ENCODE assay signal across 11 cellular contexts in the genomic region with DNA sequence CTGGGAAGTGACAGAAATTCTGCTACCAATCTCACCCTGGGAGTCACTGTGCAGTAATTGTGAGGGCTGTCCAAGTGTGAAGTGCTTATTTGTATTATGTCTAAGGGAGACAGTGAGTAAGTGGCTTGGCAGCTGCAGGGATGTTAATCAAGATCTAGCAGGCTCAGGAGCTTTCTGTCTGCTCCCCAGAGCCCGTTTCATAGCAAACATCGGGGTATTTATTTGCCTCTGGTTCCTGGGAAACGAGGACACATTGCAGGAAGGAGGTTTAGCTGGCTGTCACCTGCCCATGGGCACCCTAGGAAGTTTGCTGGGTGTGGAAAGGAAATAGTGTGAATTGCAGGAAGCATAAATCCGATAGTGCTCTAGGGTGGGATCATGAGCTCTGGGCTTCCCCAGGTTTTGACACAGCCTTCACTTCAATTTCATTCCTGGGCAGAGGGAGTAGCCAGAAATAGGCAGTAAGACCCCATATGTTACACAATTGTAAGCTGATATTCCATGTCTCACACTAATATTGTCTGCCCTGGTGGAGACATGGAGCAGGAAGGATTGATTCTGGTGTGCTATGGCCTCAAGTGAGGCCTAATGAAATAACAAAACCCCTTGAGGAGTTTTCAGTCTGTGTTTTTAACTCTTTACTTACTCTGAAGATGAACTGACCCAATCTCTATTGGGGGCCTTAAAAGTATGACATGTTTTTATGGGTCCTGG.
A peak's percentile ranks its signal among the peaks of the same experiment; 100 is the strongest.
DNase-seq lines count a peak whose midpoint lies in the region; ATAC-seq, FAIRE-seq and TF ChIP-seq lines count a peak whose summit lies in the region.
"Had no signal": no experiment of that assay in that cellular context is flagged by ENCODE, and none has a peak within 500 bp of the region (broad histone marks: within the 10 kb centered on the region; RNA-seq: fewer than 3 reads in every experiment).

No MANE protein-coding gene starts in this region.

- H3K4me1 ChIP-seq in BLaER1 treated with 17β-estradiol and CSF1 and Interleukin-3, amounts not matched to agents 10 nM and 100 nM = peaks cover 0 to 26% (median 12%) of the 10 kb centered on the region in 10 experiments; a peak in 12 of 20 replicates
- H3K4me1 ChIP-seq in mammary epithelial cell (ENCODE audit: insufficient read depth, low read length) (peaks cover 3% of the 10 kb centered on the region), right lobe of liver (no peaks in the 10 kb centered on the region)
- H3K4me1 ChIP-seq: Caco-2 had no signal

- no peaks in the 10 kb centered on the region for H3K79me2 ChIP-seq in mammary epithelial cell (ENCODE audit: insufficient read depth, low read length)

- BruUV-seq in mammary epithelial cell (replicated peaks; lab: Mats Ljungman, UMichigan) = no TSS peak

- peak; percentile 74 for DNase-seq in NCI-H2029 (lab: John Stamatoyannopoulos, UW)
- peak; percentile 73 for DNase-seq in mammary epithelial cell
- DNase-seq in right lobe of liver = no peak
- no peak for DNase-seq in urothelium cell line (ENCODE audit: low spot score)
- DNase-seq in GM13977 (ENCODE audit: low spot score) = no peak
- DNase-seq: amniotic stem cell, immature natural killer cell had no signal

- peaks cover 9 to 18% (median 12%) of the 10 kb centered on the region in 11 experiments; a peak in 21 of 22 replicates for H3K9me3 ChIP-seq in BLaER1 treated with 17β-estradiol and CSF1 and Interleukin-3, amounts not matched to agents 10 nM and 100 nM (replicated peaks in 1 of 11)
- no peaks in the 10 kb centered on the region for H3K9me3 ChIP-seq in mammary epithelial cell (replicated peaks; ENCODE audit: insufficient read depth, low read length)
- no peaks in the 10 kb centered on the region for H3K9me3 ChIP-seq in right lobe of liver
- H3K9me3 ChIP-seq: Caco-2 had no signal

- H3K4me2 ChIP-seq in BLaER1 treated with 17β-estradiol and CSF1 and Interleukin-3, amounts not matched to agents 10 nM and 100 nM = peak overlapping the region in 6 of 11 experiments; percentile 3 to 50 (median 12); a peak in 5 of 22 replicates
- no peak overlapping the region for H3K4me2 ChIP-seq in mammary epithelial cell (ENCODE audit: insufficient read depth, low read depth, low read length)

- intact Hi-C loops in mammary epithelial cell (cut with micrococcal nuclease) = no loop called here
- intact Hi-C loops in right lobe of liver (cut with DNase I) = no loop called here

- CTCF ChIA-PET in mammary epithelial cell (lab: Charles Lee; ENCODE audit: low non-redundant PET) = interaction anchor here (0.6 kb wide), 1 partner anchor 9 kb away, joined by 8 read pairs; no protein-coding TSS in a partner anchor

- H3K9ac ChIP-seq in BLaER1 treated with 17β-estradiol and CSF1 and Interleukin-3, amounts not matched to agents 10 nM and 100 nM = no peak overlapping the region
- H3K9ac ChIP-seq in mammary epithelial cell (ENCODE audit: insufficient read depth, low read length) = no peak overlapping the region

- no peak overlapping the region for H3K4me3 ChIP-seq in BLaER1 treated with 17β-estradiol and CSF1 and Interleukin-3, amounts not matched to agents 10 nM and 100 nM
- H3K4me3 ChIP-seq in mammary epithelial cell (replicated peaks in 1 of 3; ENCODE audit: insufficient read depth in 1 of 3, low read depth in 2 of 3, low read length in 3 of 3) (no peak overlapping the region), right lobe of liver (no peak overlapping the region)

- no peaks in the 10 kb centered on the region for H4K20me1 ChIP-seq in BLaER1 treated with 17β-estradiol and CSF1 and Interleukin-3, amounts not matched to agents 10 nM and 100 nM
- H4K20me1 ChIP-seq in mammary epithelial cell (ENCODE audit: insufficient read depth, low read length) = no peaks in the 10 kb centered on the region

- no peak for FAIRE-seq in urothelium cell line (lab: Jason Lieb, UNC)

- dilution Hi-C loops in mammary epithelial cell (cut with HindIII; ENCODE audit: low sequenced_read_pairs) = loop anchor here (25.0 kb wide), 2 partner anchors 353 to 503 kb away; no protein-coding TSS in a partner anchor

- in situ Hi-C loops in mammary epithelial cell (cut with MboI; ENCODE audit: low sequenced_read_pairs in 2 of 2) (loop anchor here (25.0 kb wide), 3 partner anchors 203 to 353 kb away; no protein-coding TSS in a partner anchor), GM13977 (cut with MboI; ENCODE audit: low pct_unique_long_range_greater_than_20kb, low sequenced_read_pairs, unreplicated experiment) (loop anchor here (25.0 kb wide), 1 partner anchor 503 kb away; no protein-coding TSS in a partner anchor)

- H3K27ac ChIP-seq in BLaER1 treated with 17β-estradiol and CSF1 and Interleukin-3, amounts not matched to agents 10 nM and 100 nM = no peak overlapping the region
- H3K27ac ChIP-seq in mammary epithelial cell (ENCODE audit: insufficient read depth, low read depth, low read length) = no peak overlapping the region
- H3K27ac ChIP-seq in right lobe of liver = no peak overlapping the region

- no peaks in the 10 kb centered on the region for H3K27me3 ChIP-seq in BLaER1 treated with 17β-estradiol and CSF1 and Interleukin-3, amounts not matched to agents 10 nM and 100 nM
- H3K27me3 ChIP-seq in mammary epithelial cell (ENCODE audit: insufficient read depth, low read length) = no peaks in the 10 kb centered on the region
- no peaks in the 10 kb centered on the region for H3K27me3 ChIP-seq in right lobe of liver

- TF ChIP-seq CTCF in mammary epithelial cell (conservative IDR thresholded peaks at IDR 0.05 in 1 of 2, IDR thresholded peaks at IDR 0.05 in 1 of 2; ENCODE audit: extremely low read depth in 1 of 2, insufficient read depth in 1 of 2, low read depth in 1 of 2, low read length in 2 of 2) (no peak), right lobe of liver (IDR thresholded peaks at IDR 0.05) (no peak), GM13977 (IDR thresholded peaks at IDR 0.05; ENCODE audit: extremely low read depth, insufficient read depth, missing control alignments) (no peak)

- ATAC-seq in right lobe of liver = peak; percentile 46 to 80 (median 54)
- ATAC-seq in GM21447 (IDR thresholded peaks at IDR 0.05; ENCODE audit: unreplicated experiment) = no peak
- no peak for ATAC-seq in GM21619 (IDR thresholded peaks at IDR 0.05; ENCODE audit: unreplicated experiment)

- no peaks in the 10 kb centered on the region for H3K36me3 ChIP-seq in BLaER1 treated with 17β-estradiol and CSF1 and Interleukin-3, amounts not matched to agents 10 nM and 100 nM
- H3K36me3 ChIP-seq in mammary epithelial cell (ENCODE audit: insufficient read depth, low read length) (no peaks in the 10 kb centered on the region), right lobe of liver (no peaks in the 10 kb centered on the region)

- WGBS in mammary epithelial cell (ENCODE audit: low coverage, missing lambda C conversion rate) = 84% methylated on average over 4 of the region's 4 CpGs
- 24% methylated on average over 4 of the region's 4 CpGs for WGBS in right lobe of liver (ENCODE audit: insufficient coverage, low coverage, low lambda C conversion rate, missing lambda C conversion rate)

- no peak for TF ChIP-seq POLR2A in right lobe of liver (IDR thresholded peaks at IDR 0.05)

- peak overlapping the region; percentile 31 for H2AFZ ChIP-seq in mammary epithelial cell (ENCODE audit: low read depth, low read length)

Comparison
In these comparisons a context has a peak if more than half of its experiments do, and no peak if none do; other contexts are left out.
1. DNase-seq: peak in NCI-H2029 (single experiment) and mammary epithelial cell (single experiment); none in right lobe of liver (0 of 3), urothelium cell line (single experiment) and GM13977 (single experiment).
2. ATAC-seq: peak in right lobe of liver (4 of 4); none in GM21447 (single experiment) and GM21619 (single experiment).